In the genomic region with DNA sequence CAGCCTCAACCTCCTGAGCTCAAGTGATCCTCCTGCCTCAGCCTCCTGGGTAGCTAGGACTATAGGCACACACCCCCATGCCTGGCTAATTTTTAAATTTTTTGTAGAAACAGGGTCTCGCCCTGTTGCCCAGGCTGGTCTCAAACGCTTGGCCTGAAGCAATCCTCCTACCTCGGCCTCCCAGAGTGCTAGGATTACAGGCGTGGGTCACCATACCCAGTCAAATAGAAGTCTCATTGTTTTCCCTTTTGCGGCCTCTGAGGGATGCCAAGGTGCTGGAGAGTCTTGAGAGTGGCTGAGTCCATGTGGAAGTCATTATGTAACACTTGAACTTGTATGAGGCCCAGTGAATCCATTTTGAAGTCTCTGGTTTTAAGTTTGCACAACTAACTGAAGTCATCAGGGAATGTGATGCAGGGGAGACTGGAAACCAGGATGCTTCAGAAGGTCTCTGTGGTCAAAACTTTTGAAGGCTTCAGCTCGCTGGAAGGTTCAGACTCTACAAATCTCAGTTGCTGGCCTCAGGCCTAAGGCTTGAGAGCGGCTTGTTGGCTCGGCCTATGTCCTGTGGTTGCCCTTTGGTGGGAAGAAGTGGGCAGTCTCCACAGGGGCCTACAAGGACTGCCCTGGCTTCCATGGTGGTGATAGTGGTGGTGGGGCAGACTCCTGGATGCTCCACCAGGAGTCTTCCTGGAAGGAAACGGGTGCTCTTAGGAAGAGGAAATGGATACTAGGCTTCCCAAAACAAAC, we compare ENCODE assay signal across 30 cellular contexts. TPM values are rescaled to one million over a fixed set of nuclear protein-coding genes. Genes with fewer than 3 reads are reported as not detected.
DNase-seq lines count a peak whose midpoint lies in the region; ATAC-seq lines count a peak whose summit lies in the region.
"Had no signal": no experiment of that assay in that cellular context is flagged by ENCODE, and none has a peak within 500 bp of the region (broad histone marks: within the 10 kb centered on the region; RNA-seq: fewer than 3 reads in every experiment).

No MANE protein-coding gene starts in this region.

- in situ Hi-C loops in GM23248 (cut with MboI): no loop called here

- H3K9ac ChIP-seq in GM23248: no peak overlapping the region

- no peak overlapping the region for H3K4me3 ChIP-seq in GM23248
- no peak overlapping the region for H3K4me3 ChIP-seq in skin epidermis
- H3K4me3 ChIP-seq: GM12878, left lung, SK-N-MC, uterus had no signal

- ATAC-seq in GM21529 (IDR thresholded peaks at IDR 0.05; ENCODE audit: unreplicated experiment): no peak
- ATAC-seq: activated naive CD8-positive, alpha-beta T cell treated with anti-CD3 and anti-CD28 coated beads, Interleukin-2, amount 50 U/mL, for 24 hours; GM12878; naive thymus-derived CD4-positive, alpha-beta T cell; stimulated activated effector memory CD8-positive, alpha-beta T cell treated with anti-CD3 and anti-CD28 coated beads, Interleukin-12 subunit alpha, Interleukin-12 subunit beta, amount 100 ng/mL, for 72 hours had no signal

- WGBS in GM23248 (ENCODE audit: low coverage in 1 of 2, low lambda C conversion rate in 2 of 2, missing lambda C conversion rate in 2 of 2), 2 experiments: 63 to 64% methylated on average over 8 to 9 of the region's 9 CpGs

- no peaks in the 10 kb centered on the region for H3K9me3 ChIP-seq in GM23248 (ENCODE audit: low read depth)
- H3K9me3 ChIP-seq: left lung, uterus had no signal

- peaks cover 5% of the 10 kb centered on the region; the same call in 1 of the 2 replicates for H3K4me1 ChIP-seq in GM23248 (ENCODE audit: insufficient read depth)
- H3K4me1 ChIP-seq: left lung, uterus had no signal

- no peak overlapping the region for H3K4me2 ChIP-seq in GM23248 (ENCODE audit: unreplicated experiment)

- no peaks in the 10 kb centered on the region for H3K27me3 ChIP-seq in GM23248 (replicated peaks; ENCODE audit: insufficient read depth)
- H3K27me3 ChIP-seq: left lung, uterus had no signal

- no peak overlapping the region for H2AFZ ChIP-seq in GM23248

- H3K9me2 ChIP-seq in GM23248 (ENCODE audit: insufficient read depth): no peaks in the 10 kb centered on the region

- peak; percentile 40 for DNase-seq in AG20443 (ENCODE audit: low spot score)
- DNase-seq in GM23248: peak; percentile 33
- DNase-seq in fibroblast of peridontal ligament (ENCODE audit: extremely low read depth): peak; percentile 54
- no peak for DNase-seq in activated naive CD4-positive, alpha-beta T cell treated with Interleukin-2 at 50 U/mL for 16 hours
- no peak for DNase-seq in A172 (ENCODE audit: low spot score)
- DNase-seq: activated CD4-positive, alpha-beta memory T cell treated with anti-CD3 and anti-CD28 coated beads, Interleukin-2, amount 10 ng/mL, durations not matched to agents 7 days and 5 days; activated CD4-positive, alpha-beta T cell treated with anti-CD3 and anti-CD28 coated beads for 1 hour; activated effector memory CD4-positive, alpha-beta T cell treated with anti-CD3 and anti-CD28 coated beads, Interleukin-2, amount 50 U/mL, for 16 hours; activated naive CD8-positive, alpha-beta T cell treated with anti-CD3 and anti-CD28 coated beads, Interleukin-2, amount 50 U/mL, for 24 hours; activated T-cell treated with anti-CD3 and anti-CD28 coated beads, Interleukin-2, amount 50 U/mL, for 1 hour; CD4-positive, alpha-beta T cell; cerebellar nuclear complex; hippocampal formation; immature natural killer cell; left lung; midbrain; naive thymus-derived CD4-positive, alpha-beta T cell; NCI-H1436; NCI-H2081 treated with DMSO at 0.1 percent for 48 hours; NCI-H345; NCI-H748 treated with DMSO at 0.1 percent for 48 hours; RPMI8226; stimulated activated CD4-positive, alpha-beta T cell treated with anti-CD3 and anti-CD28 coated beads, Interleukin-4, amount 100 ng/mL, for 24 hours; uterus had no signal

- no peak overlapping the region for H3K27ac ChIP-seq in GM23248
- peak overlapping the region in 14 of 21 experiments; percentile 15 to 74 (median 52) for H3K27ac ChIP-seq in skin epidermis
- H3K27ac ChIP-seq: epithelial cell of prostate, left lung, SK-N-MC had no signal

- peaks cover 8% of the 10 kb centered on the region; the same call in 1 of the 2 replicates for H3F3A ChIP-seq in GM23248 (ENCODE audit: insufficient read depth)

- H3K79me2 ChIP-seq in GM23248 (ENCODE audit: insufficient read depth): no peaks in the 10 kb centered on the region

- no peaks in the 10 kb centered on the region for H3K36me3 ChIP-seq in GM23248 (ENCODE audit: low read depth)
- H3K36me3 ChIP-seq: left lung, uterus had no signal

- H4K20me1 ChIP-seq in GM23248 (ENCODE audit: insufficient read depth): no peaks in the 10 kb centered on the region

RNA-seq across cellular contexts. Expression of a gene that starts 29.2 kb away (rescaled TPM):
- total RNA-seq in GM23248 (2014; rRNA removed; shearing (Covaris generic)): 1.4 and 4.2 TPM in 2 replicates
- 0.59 and 0.86 TPM in 2 replicates for polyA plus RNA-seq in GM23248 (2016; fragmentation: Nextera tagmentation; extraction: Ambion mirVana)
- total RNA-seq in A172 (2014; rRNA removed; shearing (Covaris generic)): 4.8 and 5.7 TPM in 2 replicates
- total RNA-seq: activated CD4-positive, alpha-beta memory T cell treated with anti-CD3 and anti-CD28 coated beads, Interleukin-2, amount 10 ng/mL, durations not matched to agents 7 days and 5 days; CD4-positive, alpha-beta T cell had no signal
- polyA plus RNA-seq: immature natural killer cell; naive thymus-derived CD4-positive, alpha-beta T cell had no signal

Comparison
In these comparisons a context has a peak if more than half of its experiments do, and no peak if none do; other contexts are left out.
1. DNase-seq: peak in AG20443 (single experiment), GM23248 (single experiment) and fibroblast of peridontal ligament (single experiment); none in activated naive CD4-positive, alpha-beta T cell treated with Interleukin-2 at 50 U/mL for 16 hours (single experiment) and A172 (single experiment).